Comparison of ENCODE assay signal across 19 cellular contexts in the genomic region with DNA sequence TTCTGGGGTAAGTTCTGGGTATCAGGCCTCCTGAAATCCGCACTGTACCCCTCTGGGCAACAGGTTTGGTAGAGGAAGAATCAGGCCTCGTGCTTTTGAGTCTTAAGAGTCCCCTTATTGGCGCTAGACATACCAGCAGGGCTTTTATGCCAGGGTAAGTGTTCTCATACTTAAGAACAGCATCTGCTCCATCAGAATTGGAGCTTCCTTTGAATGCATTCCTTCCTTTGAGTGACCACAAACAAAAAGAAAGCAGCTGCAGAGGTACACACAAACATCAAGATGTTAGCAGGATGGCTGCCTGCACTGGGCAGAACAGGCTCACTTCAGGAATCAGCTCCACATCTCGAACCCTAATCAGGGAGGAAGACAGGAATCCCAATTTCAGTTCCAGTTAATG.
"Had no signal": no experiment of that assay in that cellular context is flagged by ENCODE, and none has a peak within 500 bp of the region (broad histone marks: within the 10 kb centered on the region; RNA-seq: fewer than 3 reads in every experiment).

No MANE protein-coding gene starts in this region.

- H3K9me3 ChIP-seq: colonic mucosa, heart right ventricle, neutrophil, suprapubic skin, thyroid gland, upper lobe of left lung, uterus had no signal

- H3K27me3 ChIP-seq: colonic mucosa, heart right ventricle, neutrophil, suprapubic skin, thyroid gland, upper lobe of left lung, uterus had no signal

- DNase-seq: colonic mucosa; dermis blood vessel endothelial cell; heart right ventricle; hypothalamus; kidney glomerular epithelial cell; mammary epithelial cell; natural killer cell; right cardiac atrium; stimulated activated CD4-positive, alpha-beta T cell treated with anti-CD3 and anti-CD28 coated beads, Interleukin-4, amount 100 ng/mL, for 1 hour; stimulated activated CD8-positive, alpha-beta memory T cell treated with anti-CD3 and anti-CD28 coated beads, Interleukin-4, amount 100 ng/mL, for 48 hours; stimulated activated naive CD8-positive, alpha-beta T cell treated with anti-CD3 and anti-CD28 coated beads, Interleukin-15, Interleukin-2, amounts not matched to agents 100 U/mL and 50 U/mL, for 24 hours; thyroid gland; upper lobe of left lung; uterus had no signal

- H3K4me1 ChIP-seq: colonic mucosa, thyroid gland, upper lobe of left lung, uterus had no signal

- H3K27ac ChIP-seq: colonic mucosa, heart right ventricle, neutrophil, suprapubic skin, thyroid gland, upper lobe of left lung, uterus had no signal

- H3K4me2 ChIP-seq: smooth muscle cell had no signal

- H3K27ac Mint-ChIP-seq: natural killer cell; stimulated activated effector memory CD8-positive, alpha-beta T cell treated with anti-CD3 and anti-CD28 coated beads, Interleukin-12 subunit alpha, Interleukin-12 subunit beta, amount 100 ng/mL, for 72 hours had no signal

- H3K36me3 ChIP-seq: colonic mucosa, heart right ventricle, neutrophil, suprapubic skin, thyroid gland, upper lobe of left lung, uterus had no signal

- ATAC-seq: heart right ventricle; left lobe of liver; natural killer cell; right cardiac atrium; stimulated activated effector memory CD8-positive, alpha-beta T cell treated with anti-CD3 and anti-CD28 coated beads, Interleukin-12 subunit alpha, Interleukin-12 subunit beta, amount 100 ng/mL, for 72 hours; stimulated activated naive CD8-positive, alpha-beta T cell treated with anti-CD3 and anti-CD28 coated beads, Interleukin-15, Interleukin-2, amounts not matched to agents 100 U/mL and 50 U/mL, for 24 hours had no signal

- H3K4me1 Mint-ChIP-seq: natural killer cell; stimulated activated effector memory CD8-positive, alpha-beta T cell treated with anti-CD3 and anti-CD28 coated beads, Interleukin-12 subunit alpha, Interleukin-12 subunit beta, amount 100 ng/mL, for 72 hours had no signal

- H3K9me3 Mint-ChIP-seq: natural killer cell; stimulated activated effector memory CD8-positive, alpha-beta T cell treated with anti-CD3 and anti-CD28 coated beads, Interleukin-12 subunit alpha, Interleukin-12 subunit beta, amount 100 ng/mL, for 72 hours had no signal

- H3K4me3 ChIP-seq: colonic mucosa, heart right ventricle, smooth muscle cell, suprapubic skin, thyroid gland, upper lobe of left lung, uterus had no signal

- H3K4me3 Mint-ChIP-seq: natural killer cell; stimulated activated effector memory CD8-positive, alpha-beta T cell treated with anti-CD3 and anti-CD28 coated beads, Interleukin-12 subunit alpha, Interleukin-12 subunit beta, amount 100 ng/mL, for 72 hours had no signal

- H3K36me3 Mint-ChIP-seq: natural killer cell; stimulated activated effector memory CD8-positive, alpha-beta T cell treated with anti-CD3 and anti-CD28 coated beads, Interleukin-12 subunit alpha, Interleukin-12 subunit beta, amount 100 ng/mL, for 72 hours had no signal
